In the genomic region with DNA sequence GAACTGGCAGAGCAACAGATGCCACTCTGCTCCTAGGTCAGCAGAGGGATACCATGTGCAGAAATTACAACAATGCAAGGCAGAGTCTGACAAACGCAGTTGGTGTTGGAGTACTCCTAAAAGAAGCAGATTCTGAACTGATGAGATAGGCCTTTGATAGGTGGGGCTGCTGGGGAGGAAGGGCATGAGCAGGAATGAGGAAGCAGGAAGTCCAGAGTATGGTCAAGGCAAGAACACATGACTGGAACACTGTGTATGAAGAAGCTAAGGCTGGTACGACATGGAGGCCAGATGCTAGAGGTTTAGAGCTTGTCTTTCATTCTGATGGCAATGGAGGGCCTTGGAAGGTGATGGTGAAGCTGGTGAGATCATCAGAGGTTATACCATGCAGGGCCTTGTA, we compare ENCODE assay signal across 18 cellular contexts. TPM values are rescaled to one million over a fixed set of nuclear protein-coding genes. Genes with fewer than 3 reads are reported as not detected.
DNase-seq lines count a peak whose midpoint lies in the region; ATAC-seq and TF ChIP-seq lines count a peak whose summit lies in the region.
"Had no signal": no experiment of that assay in that cellular context is flagged by ENCODE, and none has a peak within 500 bp of the region (broad histone marks: within the 10 kb centered on the region; RNA-seq: fewer than 3 reads in every experiment).

No MANE protein-coding gene starts in this region.

- H3K9ac ChIP-seq in IMR-90 (ENCODE audit: low read depth, low read length) (no peak overlapping the region), PC-3 (ENCODE audit: low read length) (no peak overlapping the region), H9 (ENCODE audit: extremely low read depth, insufficient read length, low read length) (no peak overlapping the region)

- TF ChIP-seq RAD21 in IMR-90 (IDR thresholded peaks at IDR 0.05; ENCODE audit: low read length), result no peak

- H3K4me3 ChIP-seq in IMR-90 (ENCODE audit: insufficient read depth, low read depth, low read length), result no peak overlapping the region
- H3K4me3 ChIP-seq in PC-3 (ENCODE audit: low read length), result no peak overlapping the region
- H3K4me3 ChIP-seq: heart left ventricle, Peyer's patch, prostate gland had no signal

- H3K23me2 ChIP-seq in H9 (ENCODE audit: insufficient read length, low read depth, low read length, poor library complexity, severe bottlenecking), result no peaks in the 10 kb centered on the region

- H3K36me3 Mint-ChIP-seq in type B pancreatic cell, result no peaks in the 10 kb centered on the region
- H3K36me3 Mint-ChIP-seq in H9 (ENCODE audit: insufficient read depth in 1 of 3, low read depth in 3 of 3), result no peaks in the 10 kb centered on the region
- H3K36me3 Mint-ChIP-seq: CD4-positive, CD25-positive, alpha-beta regulatory T cell had no signal

- intact Hi-C loops in IMR-90 (cut with micrococcal nuclease) (loop anchor here (10.0 kb wide), 1 partner anchor 108 kb away; no protein-coding TSS in a partner anchor), PC-3 (cut with micrococcal nuclease) (no loop called here)

- TF ChIP-seq CTCF in IMR-90 (conservative IDR thresholded peaks at IDR 0.05; ENCODE audit: low read depth, low read length) (no peak), PC-3 (conservative IDR thresholded peaks at IDR 0.05; ENCODE audit: low read depth, low read length) (no peak), type B pancreatic cell (conservative IDR thresholded peaks at IDR 0.05) (no peak), H9 (conservative IDR thresholded peaks at IDR 0.05) (no peak)

- no peaks in the 10 kb centered on the region for H3K9me2 ChIP-seq in PC-3 (replicated peaks; ENCODE audit: low read length)

- H3K27ac ChIP-seq in IMR-90 (ENCODE audit: insufficient read depth, low read length) (no peak overlapping the region), PC-3 (ENCODE audit: low read length) (no peak overlapping the region), H9 (ENCODE audit: insufficient read length, low read depth, low read length) (no peak overlapping the region)
- H3K27ac ChIP-seq: heart left ventricle, Peyer's patch, prostate gland had no signal

- H3K4me1 Mint-ChIP-seq in type B pancreatic cell (ENCODE audit: unreplicated experiment) (no peaks in the 10 kb centered on the region), H9 (no peaks in the 10 kb centered on the region; a peak in 1 of 4 replicates)

- peak overlapping the region; percentile 12; the same call in 1 of the 2 replicates for H4K5ac ChIP-seq in IMR-90 (ENCODE audit: low read depth, low read length)
- H4K5ac ChIP-seq in H9 (ENCODE audit: insufficient read length, low read depth, low read length), result no peak overlapping the region

- 63% methylated on average over 1 of the region's 2 CpGs; no CpG with 5 or more reads in 1 of the 2 experiments for WGBS in IMR-90 (ENCODE audit: extremely low coverage in 2 of 2, insufficient read length in 1 of 2), 2 experiments
- no CpG with 5 or more reads among the region's 2 CpGs for WGBS in H9 (ENCODE audit: extremely low coverage, insufficient read length, low lambda C conversion rate)

- no peak for TF ChIP-seq POLR2A in IMR-90 (IDR thresholded peaks at IDR 0.05; ENCODE audit: low read depth, low read length)

- H2BK15ac ChIP-seq in IMR-90 (ENCODE audit: low read depth, low read length) (no peak overlapping the region), H9 (ENCODE audit: low read depth, low read length) (no peak overlapping the region)

- H4K91ac ChIP-seq in IMR-90 (ENCODE audit: insufficient read depth, low read depth, low read length), result no peak overlapping the region
- H4K91ac ChIP-seq in H9 (ENCODE audit: insufficient read length, low read depth, low read length), result no peak overlapping the region

- H3K18ac ChIP-seq in IMR-90 (ENCODE audit: low read depth, low read length) (no peak overlapping the region), H9 (ENCODE audit: insufficient read length, low read depth, low read length) (no peak overlapping the region)

- DNase-seq in IMR-90 (no peak), PC-3 (no peak), type B pancreatic cell (ENCODE audit: extremely low spot score, unreplicated experiment) (no peak), H9 (no peak)
- no peak for DNase-seq in stimulated activated naive CD4-positive, alpha-beta T cell (lab: John Stamatoyannopoulos, UW)
- DNase-seq: activated naive CD8-positive, alpha-beta T cell treated with anti-CD3 and anti-CD28 coated beads, Interleukin-2, amount 50 U/mL, for 24 hours; activated T-cell treated with anti-CD3 and anti-CD28 coated beads for 4 hours; CD4-positive, CD25-positive, alpha-beta regulatory T cell; DND-41; heart left ventricle; islet precursor cell; NCI-H1105 treated with DMSO at 0.1 percent for 48 hours; NCI-H2227 treated with DMSO at 0.1 percent for 48 hours; Peyer's patch; T-helper 1 cell had no signal

- H3F3A ChIP-seq in PC-3 (ENCODE audit: low read length, unreplicated experiment), result no peaks in the 10 kb centered on the region

- H3K36me3 ChIP-seq in IMR-90 (ENCODE audit: control insufficient read depth, insufficient read depth, low read length) (no peaks in the 10 kb centered on the region), PC-3 (ENCODE audit: low read depth, low read length) (no peaks in the 10 kb centered on the region)
- H3K36me3 ChIP-seq: heart left ventricle, Peyer's patch, prostate gland had no signal

- dilution Hi-C loops in IMR-90 (cut with HindIII; ENCODE audit: low sequenced_read_pairs, unreplicated experiment), result no loop called here

- no peak overlapping the region for H3K23ac ChIP-seq in IMR-90 (ENCODE audit: low read depth, low read length)
- H3K23ac ChIP-seq in H9 (ENCODE audit: insufficient read length, low read depth, low read length), result no peak overlapping the region

- no peak overlapping the region for H3K14ac ChIP-seq in IMR-90 (replicated peaks; ENCODE audit: low read depth, low read length)
- no peak overlapping the region for H3K14ac ChIP-seq in H9 (ENCODE audit: insufficient read depth, low read length)

- in situ Hi-C loops in IMR-90 (cut with MboI; ENCODE audit: low sequenced_read_pairs), result no loop called here

- H3K9me3 Mint-ChIP-seq in type B pancreatic cell (no peaks in the 10 kb centered on the region), H9 (no peaks in the 10 kb centered on the region)
- H3K9me3 Mint-ChIP-seq: activated naive CD8-positive, alpha-beta T cell treated with anti-CD3 and anti-CD28 coated beads, Interleukin-2, amount 50 U/mL, for 24 hours; CD4-positive, CD25-positive, alpha-beta regulatory T cell had no signal

- no peaks in the 10 kb centered on the region for H3K79me2 ChIP-seq in PC-3 (ENCODE audit: low read length)
- H3K79me2 ChIP-seq in H9 (ENCODE audit: insufficient read depth, low read length), result no peaks in the 10 kb centered on the region

- ATAC-seq in IMR-90 (ENCODE audit: low read depth) (no peak), PC-3 (no peak), esophagus mucosa (peak; percentile 59), GM21390 (IDR thresholded peaks at IDR 0.05; ENCODE audit: unreplicated experiment) (no peak)
- ATAC-seq: activated naive CD8-positive, alpha-beta T cell treated with anti-CD3 and anti-CD28 coated beads, Interleukin-2, amount 50 U/mL, for 24 hours; heart left ventricle had no signal

- no peak overlapping the region for H2AK5ac ChIP-seq in IMR-90 (ENCODE audit: low read depth, low read length)
- no peak overlapping the region for H2AK5ac ChIP-seq in H9 (ENCODE audit: insufficient read length, low read length)

- no peak overlapping the region for H3T11ph ChIP-seq in H9 (ENCODE audit: low read length)

- H2AFZ ChIP-seq in IMR-90 (replicated peaks; ENCODE audit: low read length, poor library complexity) (peak overlapping the region; percentile 29), PC-3 (ENCODE audit: low read length) (0 out of 2 replicates have a peak overlapping the region, but pooled peaks have one; percentile 14), H9 (ENCODE audit: low read length) (no peak overlapping the region)

- H3K4me2 ChIP-seq in IMR-90 (ENCODE audit: low read depth, low read length), result no peak overlapping the region
- H3K4me2 ChIP-seq in PC-3 (ENCODE audit: low read length), result no peak overlapping the region
- no peak overlapping the region for H3K4me2 ChIP-seq in H9 (ENCODE audit: insufficient read depth, insufficient read length, low read length)

- H3K9me1 ChIP-seq in IMR-90 (ENCODE audit: insufficient read depth, low read length), result no peaks in the 10 kb centered on the region

- H2BK12ac ChIP-seq in H9 (ENCODE audit: insufficient read length, low read depth, low read length), result no peak overlapping the region

- H3K56ac ChIP-seq in IMR-90 (ENCODE audit: extremely low read depth, insufficient read depth, low read length), result no peak overlapping the region
- H3K56ac ChIP-seq in H9 (ENCODE audit: insufficient read length, low read depth, low read length), result no peak overlapping the region

- H3K27ac Mint-ChIP-seq in type B pancreatic cell (peak overlapping the region; percentile 46), H9 (peak overlapping the region in 1 of 3 experiments; percentile 9; a peak in 2 of 7 replicates)
- H3K27ac Mint-ChIP-seq: activated naive CD8-positive, alpha-beta T cell treated with anti-CD3 and anti-CD28 coated beads, Interleukin-2, amount 50 U/mL, for 24 hours had no signal

- H4K8ac ChIP-seq in IMR-90 (ENCODE audit: low read depth in 2 of 2, low read length in 2 of 2) (peak overlapping the region in 1 of 2 experiments; percentile 67; a peak in 2 of 4 replicates), H9 (replicated peaks; ENCODE audit: insufficient read length, low read depth, low read length) (no peak overlapping the region)

- POLR2A ChIA-PET in IMR-90 (lab: Charles Lee; ENCODE audit: unreplicated experiment) (no interaction called here), PC-3 (lab: Charles Lee; ENCODE audit: unreplicated experiment) (no interaction called here)

- no peak overlapping the region for H2BK120ac ChIP-seq in IMR-90 (ENCODE audit: low read depth, low read length)
- H2BK120ac ChIP-seq in H9 (ENCODE audit: low read depth, low read length, poor library complexity, severe bottlenecking), result no peak overlapping the region

- H2BK20ac ChIP-seq in IMR-90 (ENCODE audit: low read depth, low read length), result no peak overlapping the region
- no peak overlapping the region for H2BK20ac ChIP-seq in H9 (ENCODE audit: low read depth, low read length, poor library complexity, severe bottlenecking)

- H3K4me3 Mint-ChIP-seq in type B pancreatic cell (no peak overlapping the region), H9 (no peak overlapping the region)
- H3K4me3 Mint-ChIP-seq: activated naive CD8-positive, alpha-beta T cell treated with anti-CD3 and anti-CD28 coated beads, Interleukin-2, amount 50 U/mL, for 24 hours had no signal

- no peak overlapping the region for H2AK9ac ChIP-seq in IMR-90 (replicated peaks; ENCODE audit: low read depth, low read length, poor library complexity)

- CTCF ChIA-PET in IMR-90 (lab: Yijun Ruan, JAX) (no interaction called here), PC-3 (lab: Charles Lee) (no interaction called here)

- H3K79me1 ChIP-seq in IMR-90 (ENCODE audit: low read depth in 1 of 2, low read length in 2 of 2) (no peaks in the 10 kb centered on the region), H9 (ENCODE audit: insufficient read depth, low read depth, low read length, poor library complexity, severe bottlenecking) (no peaks in the 10 kb centered on the region)

- H3K4ac ChIP-seq in IMR-90 (ENCODE audit: low read depth, low read length) (no peak overlapping the region), H9 (ENCODE audit: low read depth, low read length) (no peak overlapping the region)

- H3K4me1 ChIP-seq in IMR-90 (ENCODE audit: control insufficient read depth, insufficient read depth, low read length), result no peaks in the 10 kb centered on the region
- H3K4me1 ChIP-seq in PC-3 (ENCODE audit: insufficient read depth, low read length), result no peaks in the 10 kb centered on the region
- H3K4me1 ChIP-seq in H9 (ENCODE audit: insufficient read depth, low read length), result no peaks in the 10 kb centered on the region
- H3K4me1 ChIP-seq: Peyer's patch, prostate gland had no signal

- no peaks in the 10 kb centered on the region for H4K20me1 ChIP-seq in IMR-90 (ENCODE audit: insufficient read depth, low read length)
- H4K20me1 ChIP-seq in PC-3 (ENCODE audit: low read length), result no peaks in the 10 kb centered on the region
- H4K20me1 ChIP-seq in H9 (ENCODE audit: control insufficient read depth, insufficient read depth, insufficient read length), result no peaks in the 10 kb centered on the region

- H2BK5ac ChIP-seq in IMR-90 (ENCODE audit: low read depth, low read length, poor library complexity, severe bottlenecking) (no peak overlapping the region), H9 (ENCODE audit: insufficient read length, low read length) (no peak overlapping the region)

- H3K27me3 Mint-ChIP-seq in type B pancreatic cell, result no peaks in the 10 kb centered on the region
- H3K27me3 Mint-ChIP-seq in H9 (ENCODE audit: low read depth), result no peaks in the 10 kb centered on the region; the same call in none of the 2 replicates
- H3K27me3 Mint-ChIP-seq: activated naive CD8-positive, alpha-beta T cell treated with anti-CD3 and anti-CD28 coated beads, Interleukin-2, amount 50 U/mL, for 24 hours; CD4-positive, CD25-positive, alpha-beta regulatory T cell had no signal

- H3K9me3 ChIP-seq in IMR-90 (ENCODE audit: control insufficient read depth, insufficient read depth, low read length), result no peaks in the 10 kb centered on the region
- H3K9me3 ChIP-seq in PC-3 (ENCODE audit: low read length), result no peaks in the 10 kb centered on the region
- H3K9me3 ChIP-seq in H9 (ENCODE audit: control insufficient read depth, low read depth, low read length), result no peaks in the 10 kb centered on the region
- H3K9me3 ChIP-seq: heart left ventricle, Peyer's patch, prostate gland had no signal

- no peaks in the 10 kb centered on the region for H3K27me3 ChIP-seq in IMR-90 (ENCODE audit: control insufficient read depth, insufficient read depth, low read length)
- H3K27me3 ChIP-seq in PC-3 (ENCODE audit: low read length), result no peaks in the 10 kb centered on the region
- H3K27me3 ChIP-seq in H9 (ENCODE audit: insufficient read depth, low read length), result no peaks in the 10 kb centered on the region
- H3K27me3 ChIP-seq: heart left ventricle, Peyer's patch had no signal

- no TSS peak for BruUV-seq in IMR-90 (replicated peaks; lab: Mats Ljungman, UMichigan)
- no TSS peak for BruUV-seq in PC-3 (replicated peaks; lab: Mats Ljungman, UMichigan)

RNA-seq across cellular contexts. Expression of gene THRAP3, which starts 11.5 kb away (rescaled TPM):
- total RNA-seq in IMR-90 (2012; rRNA removed) (66.5 and 73.9 TPM in 2 replicates), PC-3 (2014; rRNA removed) (55.7 and 67.0 TPM in 2 replicates), esophagus mucosa (72.0 TPM), type B pancreatic cell (ENCODE audit: low replicate concordance) (122 and 135 TPM in 2 replicates), H9 (2021) (184 and 186 TPM in 2 replicates)
- 48.9 and 60.6 TPM in 2 replicates for polyA plus RNA-seq in IMR-90 (2012; rRNA removed)
- 13.2 and 15.1 TPM in 2 replicates for polyA plus RNA-seq in IMR-90 (2012; cell fraction: cytosol; rRNA removed)
- 11.6 and 41.9 TPM in 2 replicates for polyA plus RNA-seq in IMR-90 (2012; cell fraction: nucleus; rRNA removed; ENCODE audit: low replicate concordance)

RNA-seq across cellular contexts. Expression of gene MAP7D1, which starts 56.8 kb away (rescaled TPM):
- total RNA-seq in IMR-90 (2012; rRNA removed), result 30.8 and 32.3 TPM in 2 replicates
- 81.9 and 83.2 TPM in 2 replicates for polyA plus RNA-seq in IMR-90 (2012; rRNA removed)
- polyA plus RNA-seq in IMR-90 (2012; cell fraction: cytosol; rRNA removed), result 96.4 and 165 TPM in 2 replicates
- polyA plus RNA-seq in IMR-90 (2012; cell fraction: nucleus; rRNA removed; ENCODE audit: low replicate concordance), result 182 and 323 TPM in 2 replicates
- total RNA-seq in PC-3 (2014; rRNA removed), result 113 and 160 TPM in 2 replicates
- 93.1 TPM for total RNA-seq in esophagus mucosa
- total RNA-seq in type B pancreatic cell (ENCODE audit: low replicate concordance), result 94.5 and 112 TPM in 2 replicates
- total RNA-seq in H9 (2021), result 49.9 and 51.6 TPM in 2 replicates
